ENCODE assay signal across 12 cellular contexts in genomic region chr1:161639193-161639592, GRCh38. TPM values are rescaled to one million over a fixed set of nuclear protein-coding genes. Genes with fewer than 3 reads are reported as not detected.
"Had no signal": no experiment of that assay in that cellular context is flagged by ENCODE, and none has a peak within 500 bp of the region (broad histone marks: within the 10 kb centered on the region; RNA-seq: fewer than 3 reads in every experiment).

No MANE protein-coding gene starts in this region.

RNA-seq across cellular contexts. Expression of gene FCGR3B, which starts 8.2 kb away (rescaled TPM):
- total RNA-seq: activated B cell treated with CpG ODN at 0.5 μM for 24 hours; activated CD4-positive, alpha-beta memory T cell treated with anti-CD3 and anti-CD28 coated beads for 36 hours; activated CD4-positive, alpha-beta memory T cell treated with anti-CD3 and anti-CD28 coated beads, Interleukin-2, amount 10 ng/mL, durations not matched to agents 7 days and 5 days; activated CD4-positive, alpha-beta T cell treated with anti-CD3 and anti-CD28 coated beads for 36 hours; activated CD4-positive, alpha-beta T cell treated with anti-CD3 and anti-CD28 coated beads, Interleukin-2, amount 10 ng/mL, durations not matched to agents 24 days and 14 days; activated CD4-positive, alpha-beta T cell treated with anti-CD3 and anti-CD28 coated beads, Interleukin-2, amount 10 ng/mL, durations not matched to agents 7 days and 5 days; activated CD8-positive, alpha-beta memory T cell treated with anti-CD3 and anti-CD28 coated beads for 36 hours; activated CD8-positive, alpha-beta T cell treated with anti-CD3 and anti-CD28 coated beads for 36 hours; activated CD8-positive, alpha-beta T cell treated with anti-CD3 and anti-CD28 coated beads, Interleukin-2, amount 10 ng/mL, durations not matched to agents 7 days and 5 days; T-helper 1 cell treated with Interleukin-12 subunit alpha and Interleukin-12 subunit beta and Interleukin-4 antibody, amounts not matched to agents 30 ng/mL and 1 ng/mL, for 36 hours; T-helper 2 cell treated with Interferon-gamma antibody and Interleukin-4, amounts not matched to agents 100 ng/mL and 5 ng/mL, for 36 hours; WTC11 had no signal

RNA-seq across cellular contexts. Expression of gene FCGR2B, which starts 23.8 kb away (rescaled TPM):
- total RNA-seq: activated CD4-positive, alpha-beta memory T cell treated with anti-CD3 and anti-CD28 coated beads for 36 hours; activated CD4-positive, alpha-beta T cell treated with anti-CD3 and anti-CD28 coated beads for 36 hours; activated CD4-positive, alpha-beta T cell treated with anti-CD3 and anti-CD28 coated beads, Interleukin-2, amount 10 ng/mL, durations not matched to agents 24 days and 14 days; activated CD4-positive, alpha-beta T cell treated with anti-CD3 and anti-CD28 coated beads, Interleukin-2, amount 10 ng/mL, durations not matched to agents 7 days and 5 days; activated CD8-positive, alpha-beta memory T cell treated with anti-CD3 and anti-CD28 coated beads for 36 hours; activated CD8-positive, alpha-beta T cell treated with anti-CD3 and anti-CD28 coated beads for 36 hours; activated CD8-positive, alpha-beta T cell treated with anti-CD3 and anti-CD28 coated beads, Interleukin-2, amount 10 ng/mL, durations not matched to agents 7 days and 5 days; T-helper 1 cell treated with Interleukin-12 subunit alpha and Interleukin-12 subunit beta and Interleukin-4 antibody, amounts not matched to agents 30 ng/mL and 1 ng/mL, for 36 hours had no signal
